Comparison of ENCODE assay signal across 9 cellular contexts in genomic region chr3:128805771-128806170, GRCh38.
DNase-seq lines count a peak whose midpoint lies in the region; ATAC-seq, FAIRE-seq and TF ChIP-seq lines count a peak whose summit lies in the region.
"Had no signal": no experiment of that assay in that cellular context is flagged by ENCODE, and none has a peak within 500 bp of the region (broad histone marks: within the 10 kb centered on the region; RNA-seq: fewer than 3 reads in every experiment).

No MANE protein-coding gene starts in this region.

- peaks cover 71% of the 10 kb centered on the region for H3K4me1 Mint-ChIP-seq in activated CD4-positive, alpha-beta T cell treated with anti-CD3 and anti-CD28 coated beads for 36 hours

- H3K27me3 Mint-ChIP-seq in activated CD4-positive, alpha-beta T cell treated with anti-CD3 and anti-CD28 coated beads for 36 hours = no peaks in the 10 kb centered on the region

- 42 to 57% (median 50%) methylated on average over 4 of the region's 4 CpGs for WGBS in small intestine, 3 donors

- in situ Hi-C loops in Panc1 (cut with HindIII; ENCODE audit: low pct_unique_long_range_greater_than_20kb, low sequenced_read_pairs) = no loop called here

- H3K27me3 ChIP-seq in Panc1 (ENCODE audit: control insufficient read depth, insufficient read depth, low read length) (no peaks in the 10 kb centered on the region), small intestine (ENCODE audit: control insufficient read depth in 2 of 2, insufficient read depth in 2 of 2, low read length in 2 of 2) (no peaks in the 10 kb centered on the region), vagina (no peaks in the 10 kb centered on the region)

- H3K4me3 Mint-ChIP-seq in activated CD4-positive, alpha-beta T cell treated with anti-CD3 and anti-CD28 coated beads for 36 hours = peak overlapping the region; percentile 49

- no peak for TF ChIP-seq POLR2A in vagina (IDR thresholded peaks at IDR 0.05)

- peaks cover 58% of the 10 kb centered on the region for H3K36me3 Mint-ChIP-seq in activated CD4-positive, alpha-beta T cell treated with anti-CD3 and anti-CD28 coated beads for 36 hours (ENCODE audit: low read depth)

- H3K4me1 ChIP-seq in Panc1 (ENCODE audit: control insufficient read depth, insufficient read depth, low read length) = peaks cover 17% of the 10 kb centered on the region
- H3K4me1 ChIP-seq in small intestine (ENCODE audit: control insufficient read depth in 2 of 2, insufficient read depth in 1 of 2, low read depth in 1 of 2, low read length in 1 of 2) = peaks cover 3 to 11% of the 10 kb centered on the region in 2 donors
- peaks cover 23% of the 10 kb centered on the region for H3K4me1 ChIP-seq in vagina

- peak overlapping the region; percentile 97 for H3K27ac Mint-ChIP-seq in activated CD4-positive, alpha-beta T cell treated with anti-CD3 and anti-CD28 coated beads for 36 hours

- ATAC-seq in activated CD4-positive, alpha-beta T cell treated with anti-CD3 and anti-CD28 coated beads for 36 hours = no peak
- ATAC-seq in Panc1 (peak; percentile 68), omental fat pad (ENCODE audit: low FRiP score) (no peak)

- H3K9me3 ChIP-seq in Panc1 (ENCODE audit: control insufficient read depth, insufficient read depth, low read depth, low read length) (no peaks in the 10 kb centered on the region), small intestine (ENCODE audit: control insufficient read depth, low read depth) (no peaks in the 10 kb centered on the region), vagina (no peaks in the 10 kb centered on the region)
- H3K9me3 ChIP-seq: thoracic aorta had no signal

- CTCF ChIA-PET in activated CD4-positive, alpha-beta T cell treated with anti-CD3 and anti-CD28 coated beads for 36 hours (lab: Charles Lee) = interaction anchor here (2.7 kb wide), 1 partner anchor 11 kb away, joined by 19 read pairs; no protein-coding TSS in a partner anchor
- CTCF ChIA-PET in Panc1 (lab: Charles Lee) = no interaction called here

- POLR2A ChIA-PET in activated CD4-positive, alpha-beta T cell treated with anti-CD3 and anti-CD28 coated beads for 36 hours (lab: Charles Lee) = no interaction called here
- POLR2A ChIA-PET in Panc1 (lab: Charles Lee) = interaction anchor here (0.6 kb wide), 1 partner anchor 75 kb away, joined by 8 read pairs; no protein-coding TSS in a partner anchor

- no peak for TF ChIP-seq CTCF in Panc1 (IDR thresholded peaks at IDR 0.05)
- no peak for TF ChIP-seq CTCF in omental fat pad (IDR thresholded peaks at IDR 0.05)
- TF ChIP-seq CTCF in vagina (IDR thresholded peaks at IDR 0.05) = no peak

- FAIRE-seq in small intestine (lab: Jason Lieb, UNC) = no peak

- H3K27ac ChIP-seq in Panc1 (ENCODE audit: low read length) (no peak overlapping the region), small intestine (ENCODE audit: low read depth in 1 of 2, low read length in 1 of 2) (peak overlapping the region; percentile 50 to 81), vagina (no peak overlapping the region)
- H3K27ac ChIP-seq: thoracic aorta had no signal

- H3K4me3 ChIP-seq in Panc1 (ENCODE audit: low read depth in 2 of 2, low read length in 2 of 2) (no peak overlapping the region), small intestine (ENCODE audit: low read depth in 1 of 2, low read length in 2 of 2) (no peak overlapping the region), vagina (no peak overlapping the region)
- H3K4me3 ChIP-seq: thoracic aorta had no signal

- no peak for DNase-seq in activated CD4-positive, alpha-beta T cell treated with anti-CD3 and anti-CD28 coated beads for 36 hours
- DNase-seq in activated CD4-positive, alpha-beta T cell treated with anti-CD3 and anti-CD28 coated beads, Interleukin-2, amount 50 U/mL, for 4 hours = no peak
- DNase-seq in Panc1 (ENCODE audit: low read depth, low spot score) (no peak), dermis blood vessel endothelial cell (peak; percentile 78), small intestine (peak; percentile 85), omental fat pad (ENCODE audit: low spot score) (no peak), middle frontal gyrus (ENCODE audit: extremely low spot score, low spot score) (no peak), vagina (ENCODE audit: extremely low spot score in 2 of 2) (no peak)

- intact Hi-C loops in activated CD4-positive, alpha-beta T cell treated with anti-CD3 and anti-CD28 coated beads for 36 hours (cut with DNase I, micrococcal nuclease) = loop anchor here (2.0 to 10.0 kb wide), 3 partner anchors 187 to 751 kb away; partner anchors contain the start of genes CNBP (in 1 of the 2) and SEC61A1 (in 1 of the 2)
- intact Hi-C loops in Panc1 (cut with micrococcal nuclease; ENCODE audit: unreplicated experiment) (no loop called here), vagina (cut with DNase I) (no loop called here)

- BruUV-seq in Panc1 (replicated peaks; lab: Mats Ljungman, UMichigan) = no TSS peak

- H3K36me3 ChIP-seq in Panc1 (ENCODE audit: control insufficient read depth, insufficient read depth, low read length) = peaks cover 17% of the 10 kb centered on the region
- peaks cover 4 to 12% of the 10 kb centered on the region in 2 donors for H3K36me3 ChIP-seq in small intestine (ENCODE audit: control insufficient read depth in 2 of 2, insufficient read depth in 2 of 2, low read length in 2 of 2)
- H3K36me3 ChIP-seq in vagina = peaks cover 0 to 53% of the 10 kb centered on the region in 2 donors

- no peaks in the 10 kb centered on the region for H3K9me3 Mint-ChIP-seq in activated CD4-positive, alpha-beta T cell treated with anti-CD3 and anti-CD28 coated beads for 36 hours (ENCODE audit: low read depth)

Comparison
In these comparisons a context has a peak if more than half of its experiments do, and no peak if none do; other contexts are left out.
1. DNase-seq: peak in dermis blood vessel endothelial cell (single experiment) and small intestine (single experiment); none in activated CD4-positive, alpha-beta T cell treated with anti-CD3 and anti-CD28 coated beads for 36 hours (single experiment), activated CD4-positive, alpha-beta T cell treated with anti-CD3 and anti-CD28 coated beads, Interleukin-2, amount 50 U/mL, for 4 hours (0 of 2), Panc1 (single experiment), omental fat pad (single experiment), middle frontal gyrus (single experiment) and vagina (0 of 2).
2. H3K27ac ChIP-seq: peak in small intestine (2 of 2); none in Panc1 (single experiment) and vagina (single experiment).
3. intact Hi-C loops: an anchor here in activated CD4-positive, alpha-beta T cell treated with anti-CD3 and anti-CD28 coated beads for 36 hours (2.0 to 10.0 kb wide); none called in Panc1 and vagina.